ENCODE assay signal across 14 cellular contexts in genomic region chr15:70855764-70856163, GRCh38. TPM values are rescaled to one million over a fixed set of nuclear protein-coding genes. Genes with fewer than 3 reads are reported as not detected.
DNase-seq lines count a peak whose midpoint lies in the region; ATAC-seq and TF ChIP-seq lines count a peak whose summit lies in the region.
"Had no signal": no experiment of that assay in that cellular context is flagged by ENCODE, and none has a peak within 500 bp of the region (broad histone marks: within the 10 kb centered on the region; RNA-seq: fewer than 3 reads in every experiment).

No MANE protein-coding gene starts in this region.

- H3K79me2 ChIP-seq in hepatocyte = peaks cover 22% of the 10 kb centered on the region

- peaks cover 26% of the 10 kb centered on the region for H3K4me1 ChIP-seq in RWPE2 (ENCODE audit: insufficient read depth, poor library complexity, severe bottlenecking)
- peaks cover 15% of the 10 kb centered on the region for H3K4me1 ChIP-seq in hepatocyte (ENCODE audit: insufficient read depth)
- peaks cover 0 to 63% (median 53%) of the 10 kb centered on the region in 4 donors for H3K4me1 ChIP-seq in tibial artery
- H3K4me1 ChIP-seq in ovary (ENCODE audit: insufficient read depth) = peaks cover 12% of the 10 kb centered on the region

- no peak overlapping the region for H3K4me2 ChIP-seq in hepatocyte

- peak; percentile 4 for DNase-seq in NCI-H82 (lab: John Stamatoyannopoulos, UW)
- DNase-seq in NCI-H82 treated with DMSO at 0.1 percent for 48 hours (lab: John Stamatoyannopoulos, UW; ENCODE audit: unreplicated experiment) = no peak
- no peak for DNase-seq in RWPE2 (ENCODE audit: low spot score)
- no peak for DNase-seq in hepatocyte (ENCODE audit: low spot score)
- DNase-seq in tibial artery = no peak
- no peak for DNase-seq in ovary
- no peak for DNase-seq in occipital lobe (lab: John Stamatoyannopoulos, UW)
- DNase-seq in NOMO-1 treated with dmso at 0.1 percent for 144 hours (lab: John Stamatoyannopoulos, UW; ENCODE audit: unreplicated experiment) = no peak
- DNase-seq: 8988T; activated CD4-positive, alpha-beta T cell treated with anti-CD3 and anti-CD28 coated beads, Interleukin-2, amount 50 U/mL, for 4 hours; body of pancreas; kidney glomerular epithelial cell; nephron progenitor cell; sigmoid colon had no signal

- no peak overlapping the region for H2AFZ ChIP-seq in hepatocyte

- no peak for ATAC-seq in RWPE2 (ENCODE audit: low read depth)
- ATAC-seq: body of pancreas had no signal

- TF ChIP-seq EP300 in ovary (IDR thresholded peaks at IDR 0.05) = no peak

- H3K4me3 ChIP-seq in RWPE2 (ENCODE audit: severe bottlenecking) (no peak overlapping the region), hepatocyte (no peak overlapping the region), tibial artery (no peak overlapping the region), ovary (no peak overlapping the region)
- H3K4me3 ChIP-seq: body of pancreas, sigmoid colon had no signal

- H3K9me3 ChIP-seq in RWPE2 (ENCODE audit: severe bottlenecking) (no peaks in the 10 kb centered on the region), hepatocyte (ENCODE audit: low read depth) (no peaks in the 10 kb centered on the region), tibial artery (no peaks in the 10 kb centered on the region), ovary (no peaks in the 10 kb centered on the region)
- H3K9me3 ChIP-seq: body of pancreas, sigmoid colon had no signal

- 80% methylated on average over 2 of the region's 2 CpGs for WGBS in hepatocyte (ENCODE audit: low lambda C conversion rate, missing lambda C conversion rate)
- WGBS in ovary, 3 donors = 88 to 94% (median 90%) methylated on average over 2 of the region's 2 CpGs

- H3K9me2 ChIP-seq in hepatocyte (replicated peaks; ENCODE audit: insufficient read depth) = no peaks in the 10 kb centered on the region

- H3K36me3 ChIP-seq in RWPE2 (ENCODE audit: low read depth) (peaks cover 11% of the 10 kb centered on the region), hepatocyte (replicated peaks; ENCODE audit: insufficient read depth, low read depth) (no peaks in the 10 kb centered on the region), tibial artery (peaks cover 0 to 8% (median 2%) of the 10 kb centered on the region in 3 donors), ovary (no peaks in the 10 kb centered on the region)

- no peaks in the 10 kb centered on the region for H4K20me1 ChIP-seq in hepatocyte (ENCODE audit: insufficient read depth, poor library complexity, severe bottlenecking)

- no peak for TF ChIP-seq CTCF in RWPE2 (IDR thresholded peaks at IDR 0.05; ENCODE audit: poor library complexity, severe bottlenecking)
- TF ChIP-seq CTCF in hepatocyte (IDR thresholded peaks at IDR 0.05; ENCODE audit: poor library complexity) = no peak
- no peak for TF ChIP-seq CTCF in tibial artery (IDR thresholded peaks at IDR 0.05)
- TF ChIP-seq CTCF in ovary (IDR thresholded peaks at IDR 0.05) = no peak

- no peak for TF ChIP-seq POLR2A in ovary (IDR thresholded peaks at IDR 0.05)

- H3K27me3 ChIP-seq in RWPE2 (ENCODE audit: insufficient read depth, poor library complexity, severe bottlenecking) (no peaks in the 10 kb centered on the region), hepatocyte (no peaks in the 10 kb centered on the region), tibial artery (no peaks in the 10 kb centered on the region), ovary (no peaks in the 10 kb centered on the region)
- H3K27me3 ChIP-seq: body of pancreas, sigmoid colon had no signal

- H3K27ac ChIP-seq in RWPE2 (ENCODE audit: poor library complexity, severe bottlenecking) = peak overlapping the region; percentile 70
- peak overlapping the region; percentile 70 for H3K27ac ChIP-seq in hepatocyte
- peak overlapping the region; percentile 86 to 90 for H3K27ac ChIP-seq in tibial artery
- no peak overlapping the region for H3K27ac ChIP-seq in ovary

- intact Hi-C loops in tibial artery (cut with DNase I; ENCODE audit: low total_unique reads) = no loop called here
- intact Hi-C loops in ovary (cut with DNase I) = no loop called here

RNA-seq across cellular contexts. Expression of gene LARP6, which starts 1.8 kb away (rescaled TPM):
- total RNA-seq in hepatocyte (31.9 and 45.9 TPM in 2 replicates), ovary (10 to 100 TPM; 13.4 to 51.5 (median 31.9) TPM), occipital lobe (21.5 TPM)
- polyA plus RNA-seq in hepatocyte (50.0 and 55.9 TPM in 2 replicates), ovary (10 to 100 TPM; 23.6 to 61.7 TPM)

RNA-seq across cellular contexts. Expression of gene THAP10, which starts 36.5 kb away (rescaled TPM):
- total RNA-seq in hepatocyte (3.0 TPM in 2 replicates), ovary (1 to 10 TPM; 2.6 to 5.0 (median 4.0) TPM), occipital lobe (4.4 TPM)
- polyA plus RNA-seq in hepatocyte (2.1 and 3.8 TPM in 2 replicates), ovary (1 to 10 TPM; 2.9 to 3.7 TPM)

RNA-seq across cellular contexts. Expression of gene LRRC49, which starts 36.9 kb away (rescaled TPM):
- total RNA-seq in hepatocyte = 7.8 and 11.6 TPM in 2 replicates
- 1.4 and 1.9 TPM in 2 replicates for polyA plus RNA-seq in hepatocyte
- total RNA-seq in ovary = 10 to 100 TPM; 13.0 to 34.6 (median 16.4) TPM
- 10 to 100 TPM; 11.9 to 14.2 TPM for polyA plus RNA-seq in ovary
- total RNA-seq in occipital lobe = 173 TPM

Comparison
In these comparisons a context has a peak if more than half of its experiments do, and no peak if none do; other contexts are left out.
1. H3K27ac ChIP-seq: peak in RWPE2 (single experiment), hepatocyte (single experiment) and tibial artery (2 of 2); none in ovary (0 of 2).